ENCODE assay signal across 22 cellular contexts in genomic region chr12:104929368-104929767, GRCh38.
"Had no signal": no experiment of that assay in that cellular context is flagged by ENCODE, and none has a peak within 500 bp of the region (broad histone marks: within the 10 kb centered on the region; RNA-seq: fewer than 3 reads in every experiment).

No MANE protein-coding gene starts in this region.

- H3K36me3 ChIP-seq: brain microvascular endothelial cell, transverse colon had no signal

- H3K4me1 Mint-ChIP-seq: central memory CD8-positive, alpha-beta T cell; nephron had no signal

- H3K4me3 ChIP-seq: coronary artery, hepatocyte, transverse colon had no signal

- H3K9me3 Mint-ChIP-seq: activated naive CD4-positive, alpha-beta T cell treated with anti-CD3 and anti-CD28 coated beads, Interleukin-2, amount 50 U/mL, for 24 hours; central memory CD8-positive, alpha-beta T cell; memory B cell; nephron had no signal

- H3K4me2 ChIP-seq: hepatocyte had no signal

- FAIRE-seq: keratinocyte had no signal

- H3K9me3 ChIP-seq: transverse colon had no signal

- H3K27me3 ChIP-seq: brain microvascular endothelial cell, hepatocyte, transverse colon had no signal

- H3K27ac ChIP-seq: brain microvascular endothelial cell, coronary artery, hepatocyte, transverse colon had no signal

- H3K36me3 Mint-ChIP-seq: activated naive CD4-positive, alpha-beta T cell treated with anti-CD3 and anti-CD28 coated beads, Interleukin-2, amount 50 U/mL, for 24 hours; memory B cell had no signal

- H2AFZ ChIP-seq: hepatocyte had no signal

- H3K4me3 Mint-ChIP-seq: activated naive CD4-positive, alpha-beta T cell treated with anti-CD3 and anti-CD28 coated beads, Interleukin-2, amount 50 U/mL, for 24 hours; central memory CD8-positive, alpha-beta T cell; memory B cell; nephron had no signal

- H3K27me3 Mint-ChIP-seq: activated naive CD4-positive, alpha-beta T cell treated with anti-CD3 and anti-CD28 coated beads, Interleukin-2, amount 50 U/mL, for 24 hours; central memory CD8-positive, alpha-beta T cell; memory B cell had no signal

- H3K27ac Mint-ChIP-seq: activated naive CD4-positive, alpha-beta T cell treated with anti-CD3 and anti-CD28 coated beads, Interleukin-2, amount 50 U/mL, for 24 hours; memory B cell; nephron had no signal

- DNase-seq: activated CD4-positive, alpha-beta T cell treated with anti-CD3 and anti-CD28 coated beads for 1 hour; activated effector memory CD4-positive, alpha-beta T cell treated with Interleukin-2 at 50 U/mL for 16 hours; amygdala; brain microvascular endothelial cell; left ventricle myocardium superior; nucleus accumbens; posterior cingulate gyrus; retina; stimulated activated CD4-positive, alpha-beta T cell treated with anti-CD3 and anti-CD28 coated beads, Interleukin-15, amount 100 ng/mL, for 24 hours; stimulated activated CD4-positive, alpha-beta T cell treated with anti-CD3 and anti-CD28 coated beads, Interleukin-4, amount 100 ng/mL, for 1 hour; stimulated activated naive CD4-positive, alpha-beta T cell treated with Interleukin-2 at 50 U/mL for 16 hours; substantia nigra; T1000; transverse colon had no signal

- ATAC-seq: esophagus mucosa, left ventricle myocardium superior had no signal
